ENCODE assay signal across 2 cellular contexts in the genomic region with DNA sequence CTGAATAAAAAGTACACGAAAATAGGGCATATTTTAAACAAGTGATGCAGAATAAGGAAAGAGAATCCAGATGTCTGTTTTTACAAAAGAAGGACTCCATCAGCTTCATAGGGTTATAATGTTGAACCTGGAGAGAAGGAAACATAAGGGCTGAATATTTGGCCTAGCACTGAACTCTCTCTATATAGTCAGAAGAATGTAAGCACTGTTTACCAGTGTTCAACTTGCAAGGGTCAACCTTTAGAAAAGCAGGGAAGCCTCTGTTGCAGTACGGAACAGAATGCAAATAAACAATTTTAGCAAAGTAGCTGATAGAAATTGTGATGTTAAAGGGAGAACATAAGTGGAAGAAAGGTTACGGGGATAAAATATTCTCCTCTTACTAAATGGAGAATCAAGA.
TF ChIP-seq lines count a peak whose summit lies in the region.

No MANE protein-coding gene starts in this region.

TF ChIP-seq in HEK293, 187 proteins besides CTCF, POLR2A, EP300 and RAD21 (continued from another document):
- TF ChIP-seq, protein P1, sequence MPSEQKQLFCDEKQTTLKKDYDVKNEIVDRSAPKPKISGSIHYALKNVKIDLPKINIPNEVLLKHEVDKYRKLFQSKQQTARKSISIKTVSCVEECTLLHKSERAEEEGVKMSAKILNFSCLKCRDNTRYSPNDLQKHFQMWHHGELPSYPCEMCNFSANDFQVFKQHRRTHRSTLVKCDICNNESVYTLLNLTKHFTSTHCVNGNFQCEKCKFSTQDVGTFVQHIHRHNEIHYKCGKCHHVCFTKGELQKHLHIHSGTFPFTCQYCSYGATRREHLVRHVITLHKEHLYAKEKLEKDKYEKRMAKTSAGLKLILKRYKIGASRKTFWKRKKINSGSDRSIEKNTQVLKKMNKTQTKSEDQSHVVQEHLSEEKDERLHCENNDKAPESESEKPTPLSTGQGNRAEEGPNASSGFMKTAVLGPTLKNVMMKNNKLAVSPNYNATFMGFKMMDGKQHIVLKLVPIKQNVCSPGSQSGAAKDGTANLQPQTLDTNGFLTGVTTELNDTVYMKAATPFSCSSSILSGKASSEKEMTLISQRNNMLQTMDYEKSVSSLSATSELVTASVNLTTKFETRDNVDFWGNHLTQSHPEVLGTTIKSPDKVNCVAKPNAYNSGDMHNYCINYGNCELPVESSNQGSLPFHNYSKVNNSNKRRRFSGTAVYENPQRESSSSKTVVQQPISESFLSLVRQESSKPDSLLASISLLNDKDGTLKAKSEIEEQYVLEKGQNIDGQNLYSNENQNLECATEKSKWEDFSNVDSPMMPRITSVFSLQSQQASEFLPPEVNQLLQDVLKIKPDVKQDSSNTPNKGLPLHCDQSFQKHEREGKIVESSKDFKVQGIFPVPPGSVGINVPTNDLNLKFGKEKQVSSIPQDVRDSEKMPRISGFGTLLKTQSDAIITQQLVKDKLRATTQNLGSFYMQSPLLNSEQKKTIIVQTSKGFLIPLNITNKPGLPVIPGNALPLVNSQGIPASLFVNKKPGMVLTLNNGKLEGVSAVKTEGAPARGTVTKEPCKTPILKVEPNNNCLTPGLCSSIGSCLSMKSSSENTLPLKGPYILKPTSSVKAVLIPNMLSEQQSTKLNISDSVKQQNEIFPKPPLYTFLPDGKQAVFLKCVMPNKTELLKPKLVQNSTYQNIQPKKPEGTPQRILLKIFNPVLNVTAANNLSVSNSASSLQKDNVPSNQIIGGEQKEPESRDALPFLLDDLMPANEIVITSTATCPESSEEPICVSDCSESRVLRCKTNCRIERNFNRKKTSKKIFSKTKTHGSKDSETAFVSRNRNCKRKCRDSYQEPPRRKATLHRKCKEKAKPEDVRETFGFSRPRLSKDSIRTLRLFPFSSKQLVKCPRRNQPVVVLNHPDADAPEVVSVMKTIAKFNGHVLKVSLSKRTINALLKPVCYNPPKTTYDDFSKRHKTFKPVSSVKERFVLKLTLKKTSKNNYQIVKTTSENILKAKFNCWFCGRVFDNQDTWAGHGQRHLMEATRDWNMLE (tag by site-specific recombination; conservative IDR thresholded peaks at IDR 0.05; ENCODE audit: low read depth), result no peak
- TF ChIP-seq ZNF48 (tag by site-specific recombination; IDR thresholded peaks at IDR 0.05) (no peak), EGR2 (tag by site-specific recombination; IDR thresholded peaks at IDR 0.05; ENCODE audit: low read depth) (no peak)
- TF ChIP-seq, protein P2, sequence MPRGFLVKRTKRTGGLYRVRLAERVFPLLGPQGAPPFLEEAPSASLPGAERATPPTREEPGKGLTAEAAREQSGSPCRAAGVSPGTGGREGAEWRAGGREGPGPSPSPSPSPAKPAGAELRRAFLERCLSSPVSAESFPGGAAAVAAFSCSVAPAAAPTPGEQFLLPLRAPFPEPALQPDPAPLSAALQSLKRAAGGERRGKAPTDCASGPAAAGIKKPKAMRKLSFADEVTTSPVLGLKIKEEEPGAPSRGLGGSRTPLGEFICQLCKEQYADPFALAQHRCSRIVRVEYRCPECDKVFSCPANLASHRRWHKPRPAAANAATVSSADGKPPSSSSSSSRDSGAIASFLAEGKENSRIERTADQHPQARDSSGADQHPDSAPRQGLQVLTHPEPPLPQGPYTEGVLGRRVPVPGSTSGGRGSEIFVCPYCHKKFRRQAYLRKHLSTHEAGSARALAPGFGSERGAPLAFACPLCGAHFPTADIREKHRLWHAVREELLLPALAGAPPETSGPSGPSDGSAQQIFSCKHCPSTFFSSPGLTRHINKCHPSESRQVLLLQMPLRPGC (tag by site-specific recombination; IDR thresholded peaks at IDR 0.05), result no peak
- TF ChIP-seq, protein P3, sequence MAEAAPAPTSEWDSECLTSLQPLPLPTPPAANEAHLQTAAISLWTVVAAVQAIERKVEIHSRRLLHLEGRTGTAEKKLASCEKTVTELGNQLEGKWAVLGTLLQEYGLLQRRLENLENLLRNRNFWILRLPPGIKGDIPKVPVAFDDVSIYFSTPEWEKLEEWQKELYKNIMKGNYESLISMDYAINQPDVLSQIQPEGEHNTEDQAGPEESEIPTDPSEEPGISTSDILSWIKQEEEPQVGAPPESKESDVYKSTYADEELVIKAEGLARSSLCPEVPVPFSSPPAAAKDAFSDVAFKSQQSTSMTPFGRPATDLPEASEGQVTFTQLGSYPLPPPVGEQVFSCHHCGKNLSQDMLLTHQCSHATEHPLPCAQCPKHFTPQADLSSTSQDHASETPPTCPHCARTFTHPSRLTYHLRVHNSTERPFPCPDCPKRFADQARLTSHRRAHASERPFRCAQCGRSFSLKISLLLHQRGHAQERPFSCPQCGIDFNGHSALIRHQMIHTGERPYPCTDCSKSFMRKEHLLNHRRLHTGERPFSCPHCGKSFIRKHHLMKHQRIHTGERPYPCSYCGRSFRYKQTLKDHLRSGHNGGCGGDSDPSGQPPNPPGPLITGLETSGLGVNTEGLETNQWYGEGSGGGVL (tag by site-specific recombination; IDR thresholded peaks at IDR 0.05), result no peak

TF ChIP-seq in WTC11, 78 proteins besides CTCF, POLR2A, EP300 and RAD21 (continued from another document):
- TF ChIP-seq, protein P4, sequence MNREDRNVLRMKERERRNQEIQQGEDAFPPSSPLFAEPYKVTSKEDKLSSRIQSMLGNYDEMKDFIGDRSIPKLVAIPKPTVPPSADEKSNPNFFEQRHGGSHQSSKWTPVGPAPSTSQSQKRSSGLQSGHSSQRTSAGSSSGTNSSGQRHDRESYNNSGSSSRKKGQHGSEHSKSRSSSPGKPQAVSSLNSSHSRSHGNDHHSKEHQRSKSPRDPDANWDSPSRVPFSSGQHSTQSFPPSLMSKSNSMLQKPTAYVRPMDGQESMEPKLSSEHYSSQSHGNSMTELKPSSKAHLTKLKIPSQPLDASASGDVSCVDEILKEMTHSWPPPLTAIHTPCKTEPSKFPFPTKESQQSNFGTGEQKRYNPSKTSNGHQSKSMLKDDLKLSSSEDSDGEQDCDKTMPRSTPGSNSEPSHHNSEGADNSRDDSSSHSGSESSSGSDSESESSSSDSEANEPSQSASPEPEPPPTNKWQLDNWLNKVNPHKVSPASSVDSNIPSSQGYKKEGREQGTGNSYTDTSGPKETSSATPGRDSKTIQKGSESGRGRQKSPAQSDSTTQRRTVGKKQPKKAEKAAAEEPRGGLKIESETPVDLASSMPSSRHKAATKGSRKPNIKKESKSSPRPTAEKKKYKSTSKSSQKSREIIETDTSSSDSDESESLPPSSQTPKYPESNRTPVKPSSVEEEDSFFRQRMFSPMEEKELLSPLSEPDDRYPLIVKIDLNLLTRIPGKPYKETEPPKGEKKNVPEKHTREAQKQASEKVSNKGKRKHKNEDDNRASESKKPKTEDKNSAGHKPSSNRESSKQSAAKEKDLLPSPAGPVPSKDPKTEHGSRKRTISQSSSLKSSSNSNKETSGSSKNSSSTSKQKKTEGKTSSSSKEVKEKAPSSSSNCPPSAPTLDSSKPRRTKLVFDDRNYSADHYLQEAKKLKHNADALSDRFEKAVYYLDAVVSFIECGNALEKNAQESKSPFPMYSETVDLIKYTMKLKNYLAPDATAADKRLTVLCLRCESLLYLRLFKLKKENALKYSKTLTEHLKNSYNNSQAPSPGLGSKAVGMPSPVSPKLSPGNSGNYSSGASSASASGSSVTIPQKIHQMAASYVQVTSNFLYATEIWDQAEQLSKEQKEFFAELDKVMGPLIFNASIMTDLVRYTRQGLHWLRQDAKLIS (CRISPR knock-in tag; IDR thresholded peaks at IDR 0.05; ENCODE audit: borderline replicate concordance), result no peak
- TF ChIP-seq, protein P5, sequence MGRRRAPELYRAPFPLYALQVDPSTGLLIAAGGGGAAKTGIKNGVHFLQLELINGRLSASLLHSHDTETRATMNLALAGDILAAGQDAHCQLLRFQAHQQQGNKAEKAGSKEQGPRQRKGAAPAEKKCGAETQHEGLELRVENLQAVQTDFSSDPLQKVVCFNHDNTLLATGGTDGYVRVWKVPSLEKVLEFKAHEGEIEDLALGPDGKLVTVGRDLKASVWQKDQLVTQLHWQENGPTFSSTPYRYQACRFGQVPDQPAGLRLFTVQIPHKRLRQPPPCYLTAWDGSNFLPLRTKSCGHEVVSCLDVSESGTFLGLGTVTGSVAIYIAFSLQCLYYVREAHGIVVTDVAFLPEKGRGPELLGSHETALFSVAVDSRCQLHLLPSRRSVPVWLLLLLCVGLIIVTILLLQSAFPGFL (CRISPR knock-in tag; IDR thresholded peaks at IDR 0.05; ENCODE audit: borderline replicate concordance), result no peak
- TF ChIP-seq NR1H2 (CRISPR knock-in tag; IDR thresholded peaks at IDR 0.05) (no peak), ATF1 (CRISPR knock-in tag; IDR thresholded peaks at IDR 0.05) (no peak)
- TF ChIP-seq, protein P6, sequence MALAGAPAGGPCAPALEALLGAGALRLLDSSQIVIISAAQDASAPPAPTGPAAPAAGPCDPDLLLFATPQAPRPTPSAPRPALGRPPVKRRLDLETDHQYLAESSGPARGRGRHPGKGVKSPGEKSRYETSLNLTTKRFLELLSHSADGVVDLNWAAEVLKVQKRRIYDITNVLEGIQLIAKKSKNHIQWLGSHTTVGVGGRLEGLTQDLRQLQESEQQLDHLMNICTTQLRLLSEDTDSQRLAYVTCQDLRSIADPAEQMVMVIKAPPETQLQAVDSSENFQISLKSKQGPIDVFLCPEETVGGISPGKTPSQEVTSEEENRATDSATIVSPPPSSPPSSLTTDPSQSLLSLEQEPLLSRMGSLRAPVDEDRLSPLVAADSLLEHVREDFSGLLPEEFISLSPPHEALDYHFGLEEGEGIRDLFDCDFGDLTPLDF (CRISPR knock-in tag; IDR thresholded peaks at IDR 0.05), result no peak
- TF ChIP-seq, protein P7, sequence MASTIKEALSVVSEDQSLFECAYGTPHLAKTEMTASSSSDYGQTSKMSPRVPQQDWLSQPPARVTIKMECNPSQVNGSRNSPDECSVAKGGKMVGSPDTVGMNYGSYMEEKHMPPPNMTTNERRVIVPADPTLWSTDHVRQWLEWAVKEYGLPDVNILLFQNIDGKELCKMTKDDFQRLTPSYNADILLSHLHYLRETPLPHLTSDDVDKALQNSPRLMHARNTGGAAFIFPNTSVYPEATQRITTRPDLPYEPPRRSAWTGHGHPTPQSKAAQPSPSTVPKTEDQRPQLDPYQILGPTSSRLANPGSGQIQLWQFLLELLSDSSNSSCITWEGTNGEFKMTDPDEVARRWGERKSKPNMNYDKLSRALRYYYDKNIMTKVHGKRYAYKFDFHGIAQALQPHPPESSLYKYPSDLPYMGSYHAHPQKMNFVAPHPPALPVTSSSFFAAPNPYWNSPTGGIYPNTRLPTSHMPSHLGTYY (CRISPR knock-in tag; IDR thresholded peaks at IDR 0.05), result no peak
- TF ChIP-seq, protein P8, sequence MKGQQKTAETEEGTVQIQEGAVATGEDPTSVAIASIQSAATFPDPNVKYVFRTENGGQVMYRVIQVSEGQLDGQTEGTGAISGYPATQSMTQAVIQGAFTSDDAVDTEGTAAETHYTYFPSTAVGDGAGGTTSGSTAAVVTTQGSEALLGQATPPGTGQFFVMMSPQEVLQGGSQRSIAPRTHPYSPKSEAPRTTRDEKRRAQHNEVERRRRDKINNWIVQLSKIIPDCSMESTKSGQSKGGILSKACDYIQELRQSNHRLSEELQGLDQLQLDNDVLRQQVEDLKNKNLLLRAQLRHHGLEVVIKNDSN (CRISPR knock-in tag; IDR thresholded peaks at IDR 0.05), result no peak
